Comparison of ENCODE assay signal across 21 cellular contexts in genomic region chr6:80969439-80969838, GRCh38.
DNase-seq lines count a peak whose midpoint lies in the region; ATAC-seq and TF ChIP-seq lines count a peak whose summit lies in the region.
"Had no signal": no experiment of that assay in that cellular context is flagged by ENCODE, and none has a peak within 500 bp of the region (broad histone marks: within the 10 kb centered on the region; RNA-seq: fewer than 3 reads in every experiment).

No MANE protein-coding gene starts in this region.

- H3K4me1 Mint-ChIP-seq in HFFc6 (ENCODE audit: low read depth), result peaks cover 11% of the 10 kb centered on the region
- no peaks in the 10 kb centered on the region for H3K4me1 Mint-ChIP-seq in activated T-cell treated with anti-CD3 and anti-CD28 coated beads, Interleukin-2, amount 50 U/mL, for 72 hours (ENCODE audit: low read depth)
- H3K4me1 Mint-ChIP-seq: activated B cell treated with CpG ODN at 0.5 μM for 24 hours had no signal

- no peak for TF ChIP-seq CTCF in HFFc6 (IDR thresholded peaks at IDR 0.05)
- TF ChIP-seq CTCF in fibroblast of mammary gland (conservative IDR thresholded peaks at IDR 0.05; ENCODE audit: control insufficient read depth, insufficient read depth, low read depth, low read length), result no peak

- no peak overlapping the region; the same call in 1 of the 2 replicates for H3K27ac Mint-ChIP-seq in HFFc6
- H3K27ac Mint-ChIP-seq in activated T-cell treated with anti-CD3 and anti-CD28 coated beads, Interleukin-2, amount 50 U/mL, for 72 hours, result no peak overlapping the region
- H3K27ac Mint-ChIP-seq: activated B cell treated with CpG ODN at 0.5 μM for 24 hours; CD4-positive, alpha-beta T cell had no signal

- peaks cover 2% of the 10 kb centered on the region; the same call in 1 of the 2 replicates for H3K27me3 Mint-ChIP-seq in HFFc6 (ENCODE audit: insufficient read depth)
- no peaks in the 10 kb centered on the region for H3K27me3 Mint-ChIP-seq in activated T-cell treated with anti-CD3 and anti-CD28 coated beads, Interleukin-2, amount 50 U/mL, for 72 hours (ENCODE audit: low read depth)
- H3K27me3 Mint-ChIP-seq: activated B cell treated with CpG ODN at 0.5 μM for 24 hours; CD4-positive, alpha-beta T cell had no signal

- ATAC-seq in HG03442 (IDR thresholded peaks at IDR 0.05; ENCODE audit: unreplicated experiment), result no peak
- no peak for ATAC-seq in GM21526 (IDR thresholded peaks at IDR 0.05; ENCODE audit: low FRiP score, unreplicated experiment)
- ATAC-seq in activated T-cell treated with anti-CD3 and anti-CD28 coated beads, Interleukin-2, amount 50 U/mL, for 72 hours (replicated peaks in 1 of 2), result no peak
- ATAC-seq: SK-N-SH treated with all-trans-retinoic acid at 6 μM for 48 hours had no signal

- H3K9me3 Mint-ChIP-seq in HFFc6, result no peaks in the 10 kb centered on the region
- peaks cover 2 to 5% of the 10 kb centered on the region in 2 donors for H3K9me3 Mint-ChIP-seq in activated T-cell treated with anti-CD3 and anti-CD28 coated beads, Interleukin-2, amount 50 U/mL, for 72 hours
- H3K9me3 Mint-ChIP-seq: activated B cell treated with CpG ODN at 0.5 μM for 24 hours had no signal

- DNase-seq in DMS53 (lab: John Stamatoyannopoulos, UW) (peak; percentile 52), HFFc6 (peak; percentile 3), NCI-H774 (lab: John Stamatoyannopoulos, UW) (peak; percentile 80), fibroblast of mammary gland (ENCODE audit: low read depth) (peak; percentile 18)
- DNase-seq in activated T-cell treated with anti-CD3 and anti-CD28 coated beads, Interleukin-2, amount 50 U/mL, for 1 hour, result no peak
- DNase-seq in activated T-cell treated with anti-CD3 and anti-CD28 coated beads, Interleukin-2, amount 50 U/mL, for 72 hours, result no peak
- DNase-seq: activated B cell treated with CpG ODN at 0.5 μM for 24 hours; activated CD4-positive, alpha-beta T cell treated with anti-CD3 and anti-CD28 coated beads, Interleukin-2, amount 50 U/mL, for 48 hours; activated effector memory CD4-positive, alpha-beta T cell treated with anti-CD3 and anti-CD28 coated beads, Interleukin-2, amount 50 U/mL, for 16 hours; CD4-positive, alpha-beta T cell; cortex of kidney; kidney glomerular epithelial cell; NCI-H1417 treated with DMSO at 0.1 percent for 48 hours; occipital lobe; stimulated activated naive CD4-positive, alpha-beta T cell; T-helper 9 cell had no signal

- H3K4me3 ChIP-seq in fibroblast of mammary gland (ENCODE audit: control insufficient read depth, low read depth, low read length), result no peak overlapping the region
- H3K4me3 ChIP-seq: breast epithelium, skin epidermis had no signal

- H3K4me3 Mint-ChIP-seq in HFFc6, result no peak overlapping the region
- H3K4me3 Mint-ChIP-seq in activated T-cell treated with anti-CD3 and anti-CD28 coated beads, Interleukin-2, amount 50 U/mL, for 72 hours, result no peak overlapping the region
- H3K4me3 Mint-ChIP-seq: activated B cell treated with CpG ODN at 0.5 μM for 24 hours; CD4-positive, alpha-beta T cell had no signal

- no peaks in the 10 kb centered on the region for H3K36me3 Mint-ChIP-seq in HFFc6 (ENCODE audit: low read depth)
- no peaks in the 10 kb centered on the region for H3K36me3 Mint-ChIP-seq in activated T-cell treated with anti-CD3 and anti-CD28 coated beads, Interleukin-2, amount 50 U/mL, for 72 hours (ENCODE audit: insufficient read depth in 2 of 2)

Comparison
In these comparisons a context has a peak if more than half of its experiments do, and no peak if none do; other contexts are left out.
1. DNase-seq: peak in DMS53 (single experiment), HFFc6 (single experiment), NCI-H774 (single experiment) and fibroblast of mammary gland (single experiment); none in activated T-cell treated with anti-CD3 and anti-CD28 coated beads, Interleukin-2, amount 50 U/mL, for 1 hour (single experiment) and activated T-cell treated with anti-CD3 and anti-CD28 coated beads, Interleukin-2, amount 50 U/mL, for 72 hours (0 of 2).